Comparison of ENCODE assay signal across 7 cellular contexts in the genomic region with DNA sequence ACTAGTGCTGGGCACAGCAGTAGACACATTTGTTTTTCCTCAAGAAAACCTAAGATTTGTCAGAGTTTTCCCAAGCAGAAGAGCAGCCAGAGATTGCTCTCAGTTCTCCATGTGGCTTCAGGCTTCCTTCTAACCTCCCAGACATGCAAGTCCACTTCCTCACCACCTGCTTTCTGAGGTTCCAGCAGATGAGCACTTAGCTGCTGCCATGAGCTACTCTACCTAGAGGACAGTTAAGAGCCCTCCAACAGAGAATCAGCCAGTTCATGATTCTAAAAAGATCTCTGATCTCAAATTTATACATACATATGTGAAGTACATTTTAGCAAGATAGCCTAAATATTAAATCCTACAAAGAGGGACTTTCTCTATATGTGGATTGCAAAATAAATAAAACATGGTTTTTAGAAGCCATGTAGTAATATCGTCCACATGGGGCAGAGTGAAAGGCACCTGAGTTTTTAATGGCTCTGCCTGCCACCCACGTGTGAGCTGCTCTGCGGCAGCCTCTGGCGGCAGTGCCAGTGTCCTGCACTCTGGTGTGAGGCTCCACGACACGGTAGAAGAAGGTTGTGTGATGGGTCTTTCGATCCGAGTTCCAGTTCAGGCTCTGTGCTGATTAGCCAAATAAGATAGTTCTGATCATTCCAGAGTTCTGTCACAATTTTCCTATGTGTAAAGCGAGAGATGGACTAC. TPM values are rescaled to one million over a fixed set of nuclear protein-coding genes. Genes with fewer than 3 reads are reported as not detected.
DNase-seq lines count a peak whose midpoint lies in the region; ATAC-seq and TF ChIP-seq lines count a peak whose summit lies in the region.

No MANE protein-coding gene starts in this region.

- peak; percentile 96 for ATAC-seq in GM18499 (IDR thresholded peaks at IDR 0.05; ENCODE audit: insufficient read depth, unreplicated experiment)
- peak; percentile 95 for ATAC-seq in HG02763 (IDR thresholded peaks at IDR 0.05; ENCODE audit: unreplicated experiment)
- ATAC-seq in activated CD8-positive, alpha-beta T cell treated with anti-CD3 and anti-CD28 coated beads, Interleukin-2, amount 10 ng/mL, durations not matched to agents 7 days and 5 days: peak; percentile 97

- peaks cover 7% of the 10 kb centered on the region for H3K4me1 Mint-ChIP-seq in activated CD8-positive, alpha-beta T cell treated with anti-CD3 and anti-CD28 coated beads, Interleukin-2, amount 10 ng/mL, durations not matched to agents 7 days and 5 days (ENCODE audit: low read depth)

- no peak overlapping the region for H3K23ac ChIP-seq in trophoblast cell (ENCODE audit: low read length)

- H3K4ac ChIP-seq in trophoblast cell (ENCODE audit: low read depth, low read length): no peak overlapping the region

- no peak overlapping the region for H3K4me3 Mint-ChIP-seq in activated CD8-positive, alpha-beta T cell treated with anti-CD3 and anti-CD28 coated beads, Interleukin-2, amount 10 ng/mL, durations not matched to agents 7 days and 5 days

- H3K4me2 ChIP-seq in trophoblast cell (ENCODE audit: low read length): no peak overlapping the region

- no peaks in the 10 kb centered on the region for H3K79me1 ChIP-seq in trophoblast cell (ENCODE audit: low read length)

- no CpG with 5 or more reads among the region's 9 CpGs for WGBS in trophoblast cell (ENCODE audit: extremely low coverage, insufficient coverage, insufficient read length)

- H3K9me3 Mint-ChIP-seq in activated CD8-positive, alpha-beta T cell treated with anti-CD3 and anti-CD28 coated beads, Interleukin-2, amount 10 ng/mL, durations not matched to agents 7 days and 5 days (ENCODE audit: insufficient read depth): no peaks in the 10 kb centered on the region

- no peak overlapping the region for H3K18ac ChIP-seq in trophoblast cell (ENCODE audit: low read length)

- no peak overlapping the region for H2BK5ac ChIP-seq in trophoblast cell (ENCODE audit: low read depth, low read length, poor library complexity)

- H2AK5ac ChIP-seq in trophoblast cell (ENCODE audit: low read length): no peak overlapping the region

- H3K27me3 ChIP-seq in trophoblast cell (ENCODE audit: insufficient read depth, low read length): no peaks in the 10 kb centered on the region

- peaks cover 16% of the 10 kb centered on the region for H3K36me3 Mint-ChIP-seq in activated CD8-positive, alpha-beta T cell treated with anti-CD3 and anti-CD28 coated beads, Interleukin-2, amount 10 ng/mL, durations not matched to agents 7 days and 5 days (ENCODE audit: low read depth)

- H2AFZ ChIP-seq in trophoblast cell (ENCODE audit: insufficient read depth, low read length, poor library complexity): no peak overlapping the region

- no peaks in the 10 kb centered on the region for H3K4me1 ChIP-seq in trophoblast cell (ENCODE audit: control insufficient read depth in 1 of 2, insufficient read depth in 2 of 2, low read length in 2 of 2)

- H4K12ac ChIP-seq in trophoblast cell (ENCODE audit: low read depth, low read length): no peak overlapping the region

- no peak overlapping the region for H3K9ac ChIP-seq in trophoblast cell (ENCODE audit: low read length)

- POLR2A ChIA-PET in activated CD8-positive, alpha-beta T cell treated with anti-CD3 and anti-CD28 coated beads, Interleukin-2, amount 10 ng/mL, durations not matched to agents 7 days and 5 days (lab: Charles Lee): interaction anchor here (1.3 kb wide), 1 partner anchor 11 kb away, joined by 6 read pairs; no protein-coding TSS in a partner anchor

- H2BK12ac ChIP-seq in trophoblast cell (ENCODE audit: low read length): no peak overlapping the region

- H3K36me3 ChIP-seq in trophoblast cell (ENCODE audit: control insufficient read depth in 1 of 2, insufficient read depth in 2 of 2, low read length in 2 of 2): no peaks in the 10 kb centered on the region

- no peak overlapping the region for H2BK120ac ChIP-seq in trophoblast cell (ENCODE audit: insufficient read depth, low read length, poor library complexity)

- TF ChIP-seq POLR2A in erythroblast (IDR thresholded peaks at IDR 0.05; ENCODE audit: low read length): no peak

- H3K9me3 ChIP-seq in trophoblast cell (ENCODE audit: insufficient read depth, low read depth, low read length): peaks cover 2% of the 10 kb centered on the region

- peak overlapping the region; percentile 30 for H3K27ac Mint-ChIP-seq in activated CD8-positive, alpha-beta T cell treated with anti-CD3 and anti-CD28 coated beads, Interleukin-2, amount 10 ng/mL, durations not matched to agents 7 days and 5 days

- H3K27me3 Mint-ChIP-seq in activated CD8-positive, alpha-beta T cell treated with anti-CD3 and anti-CD28 coated beads, Interleukin-2, amount 10 ng/mL, durations not matched to agents 7 days and 5 days (ENCODE audit: low read depth): no peaks in the 10 kb centered on the region

- H3K79me2 ChIP-seq in trophoblast cell (ENCODE audit: control insufficient read depth, insufficient read depth, low read length, poor library complexity): no peaks in the 10 kb centered on the region

- no peak overlapping the region for H4K91ac ChIP-seq in trophoblast cell (ENCODE audit: low read depth, low read length)

- peak; percentile 20 for DNase-seq in NCI-H2107 treated with DMSO at 0.1 percent for 48 hours (lab: John Stamatoyannopoulos, UW; ENCODE audit: unreplicated experiment)
- DNase-seq in activated CD8-positive, alpha-beta T cell treated with anti-CD3 and anti-CD28 coated beads, Interleukin-2, amount 10 ng/mL, durations not matched to agents 7 days and 5 days: peak; percentile 68
- peak; percentile 27 to 41 for DNase-seq in erythroblast (lab: John Stamatoyannopoulos, UW)
- DNase-seq in trophoblast cell: peak; percentile 26 to 63
- DNase-seq in NK-92 (lab: John Stamatoyannopoulos, UW; ENCODE audit: unreplicated experiment): no peak

- H3K27ac ChIP-seq in trophoblast cell (ENCODE audit: low read depth, low read length): no peak overlapping the region

- H3K14ac ChIP-seq in trophoblast cell (ENCODE audit: low read length): no peak overlapping the region

- CTCF ChIA-PET in activated CD8-positive, alpha-beta T cell treated with anti-CD3 and anti-CD28 coated beads, Interleukin-2, amount 10 ng/mL, durations not matched to agents 7 days and 5 days (lab: Charles Lee): interaction anchor here (0.6 to 1.9 kb wide), 5 partner anchors 10 to 134 kb away, joined by 3 to 8 read pairs (median 5); a partner anchor contains a TSS

- H4K8ac ChIP-seq in trophoblast cell (ENCODE audit: low read depth, low read length): no peak overlapping the region

- H3K4me3 ChIP-seq in trophoblast cell (ENCODE audit: low read depth, low read length): no peak overlapping the region

RNA-seq across cellular contexts. Expression of a gene that starts 10.3 kb away (rescaled TPM):
- 10 to 100 TPM; 16.1 to 18.1 TPM for total RNA-seq in activated CD8-positive, alpha-beta T cell treated with anti-CD3 and anti-CD28 coated beads, Interleukin-2, amount 10 ng/mL, durations not matched to agents 7 days and 5 days
- 0.44 and 0.49 TPM in 2 replicates for polyA plus RNA-seq in trophoblast cell (2013)

RNA-seq across cellular contexts. Expression of a gene that starts 25.6 kb away (rescaled TPM):
- under 1 TPM; 0.26 to 0.81 TPM for total RNA-seq in activated CD8-positive, alpha-beta T cell treated with anti-CD3 and anti-CD28 coated beads, Interleukin-2, amount 10 ng/mL, durations not matched to agents 7 days and 5 days
- polyA plus RNA-seq in trophoblast cell (2013): not detected in 2 replicates
